Comparison of ENCODE assay signal across 20 cellular contexts in the genomic region with DNA sequence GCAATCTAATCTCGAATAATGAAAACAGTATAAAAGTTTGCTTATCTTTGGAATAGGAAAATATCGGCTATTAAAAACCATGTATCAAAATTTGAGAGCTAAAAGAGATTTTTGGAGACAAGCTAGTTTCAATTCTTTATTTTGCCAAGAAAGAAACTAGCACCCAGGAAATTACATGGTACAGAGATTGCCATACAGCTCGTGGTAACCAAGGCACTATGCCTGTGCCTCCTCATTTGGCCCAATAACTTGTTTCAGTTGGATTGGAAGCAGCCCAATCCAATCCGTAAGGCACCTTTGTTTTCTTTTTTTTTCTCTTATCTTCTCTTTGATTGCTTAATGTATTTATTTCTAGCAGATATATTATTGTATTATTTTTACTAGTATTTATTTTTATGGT.
"Had no signal": no experiment of that assay in that cellular context is flagged by ENCODE, and none has a peak within 500 bp of the region (broad histone marks: within the 10 kb centered on the region; RNA-seq: fewer than 3 reads in every experiment).

No MANE protein-coding gene starts in this region.

- H3K36me3 ChIP-seq: adrenal gland, neutrophil, pancreas, sigmoid colon had no signal

- H3K27me3 ChIP-seq: adrenal gland, foreskin keratinocyte, neutrophil, pancreas, sigmoid colon, stomach had no signal

- H3K4me3 ChIP-seq: adrenal gland, pancreas, sigmoid colon, stomach had no signal

- H3K4me1 ChIP-seq: foreskin keratinocyte had no signal

- H3K27ac ChIP-seq: adrenal gland, foreskin keratinocyte, neutrophil, pancreas, sigmoid colon, stomach, VCaP had no signal

- H3K4me1 Mint-ChIP-seq: natural killer cell; stimulated activated effector memory CD8-positive, alpha-beta T cell treated with anti-CD3 and anti-CD28 coated beads, Interleukin-12 subunit alpha, Interleukin-12 subunit beta, amount 100 ng/mL, for 72 hours had no signal

- DNase-seq: activated CD4-positive, alpha-beta T cell treated with anti-CD3 and anti-CD28 coated beads, Interleukin-2, amount 50 U/mL, for 1 hour; activated CD4-positive, CD25-positive, alpha-beta regulatory T cell treated with anti-CD3 and anti-CD28 coated beads, Interleukin-2, amount 50 U/mL, for 72 hours; activated CD8-positive, alpha-beta memory T cell treated with anti-CD3 and anti-CD28 coated beads, Interleukin-2, amount 50 U/mL, for 4 hours; activated gamma-delta T cell; activated T-cell treated with anti-CD3 and anti-CD28 coated beads, Interleukin-2, amount 50 U/mL, for 48 hours; adrenal gland; endodermal cell; foreskin keratinocyte; kidney glomerular epithelial cell; mesendoderm; natural killer cell; pancreas; sigmoid colon; stimulated activated CD4-positive, alpha-beta T cell treated with anti-CD3 and anti-CD28 coated beads, Interleukin-4, amount 100 ng/mL, for 24 hours; stomach had no signal

- H3K9me3 Mint-ChIP-seq: activated naive CD4-positive, alpha-beta T cell treated with anti-CD3 and anti-CD28 coated beads, Interleukin-2, amount 50 U/mL, for 72 hours; endodermal cell had no signal

- H3K4me3 Mint-ChIP-seq: endodermal cell; natural killer cell; stimulated activated effector memory CD8-positive, alpha-beta T cell treated with anti-CD3 and anti-CD28 coated beads, Interleukin-12 subunit alpha, Interleukin-12 subunit beta, amount 100 ng/mL, for 72 hours; T-helper 1 cell treated with Interleukin-12 subunit alpha and Interleukin-12 subunit beta and Interleukin-4 antibody, amounts not matched to agents 30 μg/mL and 1 μg/mL, for 36 hours had no signal

- H3K9me3 ChIP-seq: adrenal gland, neutrophil, pancreas, sigmoid colon, stomach had no signal

- H3K27ac Mint-ChIP-seq: activated naive CD4-positive, alpha-beta T cell treated with anti-CD3 and anti-CD28 coated beads, Interleukin-2, amount 50 U/mL, for 72 hours; endodermal cell; natural killer cell; stimulated activated effector memory CD8-positive, alpha-beta T cell treated with anti-CD3 and anti-CD28 coated beads, Interleukin-12 subunit alpha, Interleukin-12 subunit beta, amount 100 ng/mL, for 72 hours; T-helper 1 cell treated with Interleukin-12 subunit alpha and Interleukin-12 subunit beta and Interleukin-4 antibody, amounts not matched to agents 30 μg/mL and 1 μg/mL, for 36 hours had no signal

- ATAC-seq: activated naive CD4-positive, alpha-beta T cell treated with anti-CD3 and anti-CD28 coated beads, Interleukin-2, amount 50 U/mL, for 72 hours; foreskin keratinocyte; natural killer cell; pancreas; stimulated activated effector memory CD8-positive, alpha-beta T cell treated with anti-CD3 and anti-CD28 coated beads, Interleukin-12 subunit alpha, Interleukin-12 subunit beta, amount 100 ng/mL, for 72 hours had no signal

- H3K36me3 Mint-ChIP-seq: activated naive CD4-positive, alpha-beta T cell treated with anti-CD3 and anti-CD28 coated beads, Interleukin-2, amount 50 U/mL, for 72 hours; natural killer cell; stimulated activated effector memory CD8-positive, alpha-beta T cell treated with anti-CD3 and anti-CD28 coated beads, Interleukin-12 subunit alpha, Interleukin-12 subunit beta, amount 100 ng/mL, for 72 hours had no signal
